Comparison of ENCODE assay signal across 8 cellular contexts in genomic region chr1:203673550-203674411, GRCh38. TPM values are rescaled to one million over a fixed set of nuclear protein-coding genes. Genes with fewer than 3 reads are reported as not detected.
DNase-seq lines count a peak whose midpoint lies in the region; FAIRE-seq and TF ChIP-seq lines count a peak whose summit lies in the region.

No MANE protein-coding gene starts in this region.

- TF ChIP-seq POLR2A in H54 (IDR thresholded peaks at IDR 0.05; ENCODE audit: low read depth, low read length) (no peak), vagina (IDR thresholded peaks at IDR 0.05) (no peak)

- H3K4me3 ChIP-seq in rectal smooth muscle tissue (ENCODE audit: low read length) = peak overlapping the region; percentile 4
- H3K4me3 ChIP-seq in vagina = no peak overlapping the region

- no peaks in the 10 kb centered on the region for H3K27me3 ChIP-seq in rectal smooth muscle tissue (ENCODE audit: control insufficient read depth, insufficient read depth, low read length)
- H3K27me3 ChIP-seq in vagina = no peaks in the 10 kb centered on the region

- no peaks in the 10 kb centered on the region for H3K9me3 ChIP-seq in vagina

- H3K27ac Mint-ChIP-seq in activated naive CD4-positive, alpha-beta T cell treated with anti-CD3 and anti-CD28 coated beads for 36 hours = peak overlapping the region; percentile 77

- intact Hi-C loops in activated naive CD4-positive, alpha-beta T cell treated with anti-CD3 and anti-CD28 coated beads for 36 hours (cut with micrococcal nuclease) = loop anchor here (1.0 kb wide), 7 partner anchors 10 to 122 kb away; partner anchors contain the start of genes ATP2B4, LAX1, ZBED6 and ZC3H11A
- intact Hi-C loops in vagina (cut with DNase I) = no loop called here

- H3K36me3 ChIP-seq in rectal smooth muscle tissue (ENCODE audit: control insufficient read depth, insufficient read depth, low read length) (no peaks in the 10 kb centered on the region), vagina (no peaks in the 10 kb centered on the region)

- no peaks in the 10 kb centered on the region for H3K36me3 Mint-ChIP-seq in activated naive CD4-positive, alpha-beta T cell treated with anti-CD3 and anti-CD28 coated beads for 36 hours (ENCODE audit: low read depth)

- H3K4me1 ChIP-seq in rectal smooth muscle tissue (ENCODE audit: control insufficient read depth, insufficient read depth, low read length) = peaks cover 88% of the 10 kb centered on the region
- peaks cover 97% of the 10 kb centered on the region for H3K4me1 ChIP-seq in vagina

- peak overlapping the region; percentile 41 for H3K9ac ChIP-seq in rectal smooth muscle tissue (ENCODE audit: low read length)

- DNase-seq in ACHN (peak; percentile 89), H54 (ENCODE audit: insufficient read length, low spot score) (peak; percentile 90), SIG-M5 treated with dmso at 0.1 percent for 504 hours (lab: John Stamatoyannopoulos, UW; ENCODE audit: unreplicated experiment) (peak; percentile 98), glomerular endothelial cell (ENCODE audit: extremely low read depth, low read depth, low spot score) (peak; percentile 91), vagina (ENCODE audit: extremely low spot score in 2 of 2) (no peak), GM19238 (ENCODE audit: insufficient read length, low spot score) (no peak)
- DNase-seq in activated naive CD4-positive, alpha-beta T cell treated with anti-CD3 and anti-CD28 coated beads for 36 hours = peak; percentile 84

- peak overlapping the region; percentile 33 for H3K4me3 Mint-ChIP-seq in activated naive CD4-positive, alpha-beta T cell treated with anti-CD3 and anti-CD28 coated beads for 36 hours

- peaks cover 45% of the 10 kb centered on the region for H3K4me1 Mint-ChIP-seq in activated naive CD4-positive, alpha-beta T cell treated with anti-CD3 and anti-CD28 coated beads for 36 hours (ENCODE audit: low read depth)

- CTCF ChIA-PET in activated naive CD4-positive, alpha-beta T cell treated with anti-CD3 and anti-CD28 coated beads for 36 hours (lab: Charles Lee) = interaction anchor here (0.7 to 2.4 kb wide), 10 partner anchors 9 to 180 kb away, joined by 3 to 12 read pairs (median 6); partner anchors contain the start of gene ATP2B4

- FAIRE-seq in H54 (lab: Jason Lieb, UNC) = no peak

- in situ Hi-C loops in ACHN (cut with HindIII; ENCODE audit: low pct_ligation_motif_present, low pct_unique_long_range_greater_than_20kb, low sequenced_read_pairs) = no loop called here

- no peaks in the 10 kb centered on the region for H3K27me3 Mint-ChIP-seq in activated naive CD4-positive, alpha-beta T cell treated with anti-CD3 and anti-CD28 coated beads for 36 hours (ENCODE audit: low read depth)

- peak overlapping the region; percentile 96 for H3K27ac ChIP-seq in rectal smooth muscle tissue (ENCODE audit: low read depth, low read length)
- H3K27ac ChIP-seq in vagina = peak overlapping the region; percentile 88

- TF ChIP-seq CTCF in vagina (IDR thresholded peaks at IDR 0.05) = no peak

- H3K9me3 Mint-ChIP-seq in activated naive CD4-positive, alpha-beta T cell treated with anti-CD3 and anti-CD28 coated beads for 36 hours = no peaks in the 10 kb centered on the region

RNA-seq across cellular contexts. Expression of gene ATP2B4, which starts 47.1 kb away (rescaled TPM):
- total RNA-seq in activated naive CD4-positive, alpha-beta T cell treated with anti-CD3 and anti-CD28 coated beads for 36 hours = 10 to 100 TPM; 17.7 to 19.6 TPM
- total RNA-seq in glomerular endothelial cell (142 and 158 TPM in 2 replicates), vagina (101 TPM)

Comparison
In these comparisons a context has a peak if more than half of its experiments do, and no peak if none do; other contexts are left out.
1. DNase-seq: peak in ACHN (single experiment), H54 (single experiment), SIG-M5 treated with dmso at 0.1 percent for 504 hours (single experiment), activated naive CD4-positive, alpha-beta T cell treated with anti-CD3 and anti-CD28 coated beads for 36 hours (single experiment) and glomerular endothelial cell (single experiment); none in vagina (0 of 2) and GM19238 (single experiment).